ENCODE assay signal across 10 cellular contexts in genomic region chr2:26521054-26521912, GRCh38. TPM values are rescaled to one million over a fixed set of nuclear protein-coding genes. Genes with fewer than 3 reads are reported as not detected.
DNase-seq lines count a peak whose midpoint lies in the region; ATAC-seq and TF ChIP-seq lines count a peak whose summit lies in the region.
"Had no signal": no experiment of that assay in that cellular context is flagged by ENCODE, and none has a peak within 500 bp of the region (broad histone marks: within the 10 kb centered on the region; RNA-seq: fewer than 3 reads in every experiment).

No MANE protein-coding gene starts in this region.

- H2AFZ ChIP-seq in OCI-LY7 (ENCODE audit: low read length) = no peak overlapping the region

- H4K20me1 ChIP-seq in OCI-LY7 (ENCODE audit: insufficient read depth, low read length) = no peaks in the 10 kb centered on the region

- no peak overlapping the region for H3K27ac Mint-ChIP-seq in effector memory CD8-positive, alpha-beta T cell
- H3K27ac Mint-ChIP-seq in activated T-helper 1 cell treated with anti-CD3 and anti-CD28 coated beads, Interleukin-12 subunit alpha, Interleukin-12 subunit beta, Interleukin-2, Interleukin-4 antibody, amounts not matched to agents 30 ng/mL and 10 ng/mL and 1 ng/mL, durations not matched to agents 14 hours and 24 hours and 36 hours = no peak overlapping the region
- H3K27ac Mint-ChIP-seq: brain had no signal

- no peaks in the 10 kb centered on the region for H3K4me1 ChIP-seq in OCI-LY7 (ENCODE audit: insufficient read depth, low read length, poor library complexity, severe bottlenecking)

- peak; percentile 34 for DNase-seq in AG08395 (ENCODE audit: low spot score)
- DNase-seq in OCI-LY7 (ENCODE audit: low spot score) = peak; percentile 37
- peak; percentile 14 for DNase-seq in germinal center (ENCODE audit: low spot score)
- no peak for DNase-seq in effector memory CD8-positive, alpha-beta T cell
- DNase-seq in activated effector memory CD4-positive, alpha-beta T cell treated with anti-CD3 and anti-CD28 coated beads, Interleukin-2, amount 50 U/mL, for 16 hours = no peak
- no peak for DNase-seq in activated T-helper 1 cell treated with anti-CD3 and anti-CD28 coated beads, Interleukin-12 subunit alpha, Interleukin-12 subunit beta, Interleukin-2, Interleukin-4 antibody, amounts not matched to agents 30 ng/mL and 10 ng/mL and 1 ng/mL, durations not matched to agents 14 hours and 24 hours and 36 hours (ENCODE audit: low spot score)
- DNase-seq in H4 (ENCODE audit: low spot score) = no peak

- no peak overlapping the region for H3K4me2 ChIP-seq in OCI-LY7 (ENCODE audit: low read length)

- intact Hi-C loops in OCI-LY7 (cut with micrococcal nuclease; ENCODE audit: unreplicated experiment) = no loop called here
- intact Hi-C loops in activated T-helper 1 cell treated with anti-CD3 and anti-CD28 coated beads, Interleukin-12 subunit alpha, Interleukin-12 subunit beta, Interleukin-2, Interleukin-4 antibody, amounts not matched to agents 30 ng/mL and 10 ng/mL and 1 ng/mL, durations not matched to agents 14 hours and 24 hours and 36 hours (cut with micrococcal nuclease) = no loop called here

- no peaks in the 10 kb centered on the region for H3K9me3 ChIP-seq in OCI-LY7 (ENCODE audit: low read length)

- H3K4me1 Mint-ChIP-seq in effector memory CD8-positive, alpha-beta T cell (ENCODE audit: low read depth in 2 of 2) = no peaks in the 10 kb centered on the region
- H3K4me1 Mint-ChIP-seq in activated T-helper 1 cell treated with anti-CD3 and anti-CD28 coated beads, Interleukin-12 subunit alpha, Interleukin-12 subunit beta, Interleukin-2, Interleukin-4 antibody, amounts not matched to agents 30 ng/mL and 10 ng/mL and 1 ng/mL, durations not matched to agents 14 hours and 24 hours and 36 hours (ENCODE audit: low read depth) = peaks cover 11% of the 10 kb centered on the region

- ATAC-seq in effector memory CD8-positive, alpha-beta T cell (replicated peaks) = no peak

- peaks cover 22 to 64% of the 10 kb centered on the region in 2 donors for H3K27me3 Mint-ChIP-seq in effector memory CD8-positive, alpha-beta T cell
- H3K27me3 Mint-ChIP-seq in activated T-helper 1 cell treated with anti-CD3 and anti-CD28 coated beads, Interleukin-12 subunit alpha, Interleukin-12 subunit beta, Interleukin-2, Interleukin-4 antibody, amounts not matched to agents 30 ng/mL and 10 ng/mL and 1 ng/mL, durations not matched to agents 14 hours and 24 hours and 36 hours (ENCODE audit: insufficient read depth) = peaks cover 20% of the 10 kb centered on the region

- CTCF ChIA-PET in OCI-LY7 (lab: Charles Lee; ENCODE audit: unreplicated experiment) = no interaction called here

- no peak overlapping the region for H3K27ac ChIP-seq in OCI-LY7 (ENCODE audit: low read depth, low read length, poor library complexity, severe bottlenecking)
- H3K27ac ChIP-seq: skin epidermis had no signal

- TF ChIP-seq CTCF in GM12875 (IDR thresholded peaks at IDR 0.05; ENCODE audit: borderline replicate concordance, insufficient read depth, low read depth, low read length) (peak; percentile 56; the same call in 1 of the 2 replicates), OCI-LY7 (conservative IDR thresholded peaks at IDR 0.05; ENCODE audit: low read length) (peak; percentile 66)

- no peaks in the 10 kb centered on the region for H3K36me3 ChIP-seq in OCI-LY7 (ENCODE audit: insufficient read depth, low read length)

- POLR2A ChIA-PET in OCI-LY7 (lab: Charles Lee) = interaction anchor here (0.6 to 0.7 kb wide), 2 partner anchors 11 to 187 kb away, joined by 3 to 7 read pairs; no protein-coding TSS in a partner anchor

- H3K4me3 ChIP-seq in GM12875 (ENCODE audit: low read depth, low read length) (no peak overlapping the region), OCI-LY7 (ENCODE audit: low read depth, low read length, poor library complexity, severe bottlenecking) (no peak overlapping the region)
- H3K4me3 ChIP-seq: skin epidermis had no signal

- no peaks in the 10 kb centered on the region for H3K9me2 ChIP-seq in OCI-LY7 (ENCODE audit: insufficient read depth, low read length)

- H3K79me2 ChIP-seq in OCI-LY7 (ENCODE audit: insufficient read depth, low read depth, low read length) = no peaks in the 10 kb centered on the region

- no TSS peak for BruUV-seq in OCI-LY7 (replicated peaks; lab: Mats Ljungman, UMichigan)

- no peaks in the 10 kb centered on the region for H3K36me3 Mint-ChIP-seq in effector memory CD8-positive, alpha-beta T cell (ENCODE audit: insufficient read depth)
- H3K36me3 Mint-ChIP-seq in activated T-helper 1 cell treated with anti-CD3 and anti-CD28 coated beads, Interleukin-12 subunit alpha, Interleukin-12 subunit beta, Interleukin-2, Interleukin-4 antibody, amounts not matched to agents 30 ng/mL and 10 ng/mL and 1 ng/mL, durations not matched to agents 14 hours and 24 hours and 36 hours (ENCODE audit: low read depth) = no peaks in the 10 kb centered on the region
- H3K36me3 Mint-ChIP-seq: brain had no signal

- H3K4me3 Mint-ChIP-seq in effector memory CD8-positive, alpha-beta T cell = no peak overlapping the region
- H3K4me3 Mint-ChIP-seq in activated T-helper 1 cell treated with anti-CD3 and anti-CD28 coated beads, Interleukin-12 subunit alpha, Interleukin-12 subunit beta, Interleukin-2, Interleukin-4 antibody, amounts not matched to agents 30 ng/mL and 10 ng/mL and 1 ng/mL, durations not matched to agents 14 hours and 24 hours and 36 hours = no peak overlapping the region
- H3K4me3 Mint-ChIP-seq: brain had no signal

- H3K9me3 Mint-ChIP-seq in effector memory CD8-positive, alpha-beta T cell = no peaks in the 10 kb centered on the region
- H3K9me3 Mint-ChIP-seq in activated T-helper 1 cell treated with anti-CD3 and anti-CD28 coated beads, Interleukin-12 subunit alpha, Interleukin-12 subunit beta, Interleukin-2, Interleukin-4 antibody, amounts not matched to agents 30 ng/mL and 10 ng/mL and 1 ng/mL, durations not matched to agents 14 hours and 24 hours and 36 hours = no peaks in the 10 kb centered on the region
- H3K9me3 Mint-ChIP-seq: brain had no signal

RNA-seq across cellular contexts. Expression of gene OTOF, which starts 43.4 kb away (rescaled TPM):
- total RNA-seq in OCI-LY7 (2014; rRNA removed; shearing (Covaris generic)) = not detected in 2 replicates
- not detected in 2 replicates for total RNA-seq in OCI-LY7 (2022)
- 5.9 and 6.9 TPM in 2 replicates for total RNA-seq in activated T-helper 1 cell treated with anti-CD3 and anti-CD28 coated beads, Interleukin-12 subunit alpha, Interleukin-12 subunit beta, Interleukin-2, Interleukin-4 antibody, amounts not matched to agents 30 ng/mL and 10 ng/mL and 1 ng/mL, durations not matched to agents 14 hours and 24 hours and 36 hours
- total RNA-seq in H4 (2014; rRNA removed; shearing (Covaris generic)) = 0.14 TPM in 1 of 2 replicates, not detected in the other

Comparison
In these comparisons a context has a peak if more than half of its experiments do, and no peak if none do; other contexts are left out.
1. DNase-seq: peak in AG08395 (single experiment), OCI-LY7 (single experiment) and germinal center (single experiment); none in effector memory CD8-positive, alpha-beta T cell (0 of 3), activated effector memory CD4-positive, alpha-beta T cell treated with anti-CD3 and anti-CD28 coated beads, Interleukin-2, amount 50 U/mL, for 16 hours (single experiment), activated T-helper 1 cell treated with anti-CD3 and anti-CD28 coated beads, Interleukin-12 subunit alpha, Interleukin-12 subunit beta, Interleukin-2, Interleukin-4 antibody, amounts not matched to agents 30 ng/mL and 10 ng/mL and 1 ng/mL, durations not matched to agents 14 hours and 24 hours and 36 hours (single experiment) and H4 (single experiment).